ENCODE assay signal across 8 cellular contexts in genomic region chr10:1420663-1421362, GRCh38.
DNase-seq lines count a peak whose midpoint lies in the region; ATAC-seq, FAIRE-seq and TF ChIP-seq lines count a peak whose summit lies in the region.

No MANE protein-coding gene starts in this region.

- peaks cover 0 to 12% (median 3%) of the 10 kb centered on the region in 3 donors for H3K4me1 ChIP-seq in esophagus squamous epithelium

- no peaks in the 10 kb centered on the region for H3K9me3 ChIP-seq in esophagus squamous epithelium

- TF ChIP-seq POLR2A in esophagus squamous epithelium (IDR thresholded peaks at IDR 0.05) = no peak

- intact Hi-C loops in esophagus squamous epithelium (cut with DNase I) = no loop called here

- no peaks in the 10 kb centered on the region for H3K36me3 ChIP-seq in esophagus squamous epithelium

- no peak for FAIRE-seq in urothelium cell line (lab: Jason Lieb, UNC)

- peak overlapping the region; percentile 14 to 51 (median 30) for H3K4me3 ChIP-seq in esophagus squamous epithelium

- whole genome bisulfite sequencing in esophagus squamous epithelium, 2 donors = 1 to 6% methylated on average over 8 to 17 of the region's 25 CpGs

- H3K27ac ChIP-seq in esophagus squamous epithelium = peak overlapping the region in 1 of 4 donors; percentile 23

- ATAC-seq in GM21423 (IDR thresholded peaks at IDR 0.05; ENCODE audit: unreplicated experiment) = peak; percentile 85

- peak; percentile 53 to 85 (median 64) for TF ChIP-seq CTCF in esophagus squamous epithelium (IDR thresholded peaks at IDR 0.05)

- peak; percentile 70 for DNase-seq in DMS53 treated with DMSO at 0.1 percent for 48 hours (lab: John Stamatoyannopoulos, UW; ENCODE audit: unreplicated experiment)
- DNase-seq in HT-29 (ENCODE audit: low spot score) = peak; percentile 76
- peak; percentile 31 for DNase-seq in NCI-H82 treated with DMSO at 0.1 percent for 48 hours (lab: John Stamatoyannopoulos, UW; ENCODE audit: unreplicated experiment)
- DNase-seq in activated CD8-positive, alpha-beta memory T cell treated with anti-CD3 and anti-CD28 coated beads, Interleukin-2, amount 50 U/mL, for 24 hours (ENCODE audit: extremely low read depth) = peak; percentile 39
- no peak for DNase-seq in esophagus squamous epithelium (lab: John Stamatoyannopoulos, UW)
- peak; percentile 2 for DNase-seq in non-pigmented ciliary epithelial cell (ENCODE audit: low read depth)
- DNase-seq in urothelium cell line (ENCODE audit: low spot score) = peak; percentile 41

- H3K27me3 ChIP-seq in esophagus squamous epithelium = peaks cover 0 to 42% (median 0%) of the 10 kb centered on the region in 4 donors
